ENCODE assay signal across 2 cellular contexts in genomic region chr15:32502946-32503345, GRCh38. TPM values are rescaled to one million over a fixed set of nuclear protein-coding genes. Genes with fewer than 3 reads are reported as not detected.
"Had no signal": no experiment of that assay in that cellular context is flagged by ENCODE, and none has a peak within 500 bp of the region (broad histone marks: within the 10 kb centered on the region; RNA-seq: fewer than 3 reads in every experiment).

No MANE protein-coding gene starts in this region.

RNA-seq across cellular contexts. Expression of gene GOLGA8O, which starts 47.5 kb away (rescaled TPM):
- total RNA-seq: vagina had no signal
- polyA plus RNA-seq: smooth muscle cell had no signal
